ENCODE assay signal across 15 cellular contexts in genomic region chr14:53043107-53043704, GRCh38.
DNase-seq lines count a peak whose midpoint lies in the region; ATAC-seq, FAIRE-seq and TF ChIP-seq lines count a peak whose summit lies in the region.
"Had no signal": no experiment of that assay in that cellular context is flagged by ENCODE, and none has a peak within 500 bp of the region (broad histone marks: within the 10 kb centered on the region; RNA-seq: fewer than 3 reads in every experiment).

No MANE protein-coding gene starts in this region.

- H3K9me3 ChIP-seq in GM12878 (replicated peaks; ENCODE audit: control insufficient read depth, insufficient read depth, low read length): no peaks in the 10 kb centered on the region; the same call in 2 of the 3 replicates
- no peaks in the 10 kb centered on the region for H3K9me3 ChIP-seq in tibial artery

- H3K4me3 ChIP-seq in GM12878: no peak overlapping the region
- H3K4me3 ChIP-seq in tibial artery: peak overlapping the region in 1 of 2 donors; percentile 8

- no peak overlapping the region for H3K9ac ChIP-seq in GM12878 (ENCODE audit: control insufficient read depth, insufficient read depth, low read length)

- peaks cover 13% of the 10 kb centered on the region for H3K36me3 Mint-ChIP-seq in mesothelial cell of epicardium
- H3K36me3 Mint-ChIP-seq in Calu3 (ENCODE audit: insufficient read depth, unreplicated experiment): peaks cover 3% of the 10 kb centered on the region

- no peak overlapping the region for H2AFZ ChIP-seq in GM12878 (ENCODE audit: control insufficient read depth, low read depth, low read length)

- CTCF ChIA-PET in GM12878 (lab: Yijun Ruan, JAX) (interaction anchor here (0.7 to 5.0 kb wide), 3 partner anchors 10 to 228 kb away, joined by 3 to 36 read pairs (median 3); no protein-coding TSS in a partner anchor), Calu3 (lab: Charles Lee) (no interaction called here)

- POLR2A ChIA-PET in GM12878 (lab: Charles Lee): interaction anchor here (0.6 kb wide), 1 partner anchor 308 kb away, joined by 3 read pairs; no protein-coding TSS in a partner anchor

- H3K36me3 ChIP-seq in GM12878 (ENCODE audit: control insufficient read depth in 2 of 2, insufficient read depth in 2 of 2, low read length in 1 of 2) (peaks cover 0 to 35% of the 10 kb centered on the region in 2 experiments; a peak in 2 of 4 replicates), tibial artery (peaks cover 0 to 6% (median 5%) of the 10 kb centered on the region in 3 donors)

- no peak overlapping the region for H3K4me2 ChIP-seq in GM12878 (ENCODE audit: control insufficient read depth, insufficient read depth)

- H3K27ac Mint-ChIP-seq in mesothelial cell of epicardium: peak overlapping the region; percentile 94
- no peak overlapping the region for H3K27ac Mint-ChIP-seq in Calu3 (ENCODE audit: unreplicated experiment)
- H3K27ac Mint-ChIP-seq: activated CD8-positive, alpha-beta T cell treated with anti-CD3 and anti-CD28 coated beads, Interleukin-2, amount 10 ng/mL, durations not matched to agents 7 days and 5 days; activated naive CD8-positive, alpha-beta T cell treated with anti-CD3 and anti-CD28 coated beads, Interleukin-2, amount 10 ng/mL, durations not matched to agents 7 days and 5 days; natural killer cell treated with Interleukin-12 subunit alpha and Interleukin-12 subunit beta and Interleukin-15 and Interleukin-18, amount 100 ng/mL, for 72 hours had no signal

- H3K4me1 ChIP-seq in GM12878 (ENCODE audit: control insufficient read depth, insufficient read depth, low read length) (no peaks in the 10 kb centered on the region), tibial artery (peaks cover 0 to 27% (median 8%) of the 10 kb centered on the region in 4 donors)

- intact Hi-C loops in GM12878 (cut with micrococcal nuclease; ENCODE audit: unreplicated experiment): no loop called here
- intact Hi-C loops in Right ventricle myocardium superior (cut with DNase I): no loop called here
- intact Hi-C loops in tibial artery (cut with DNase I; ENCODE audit: low total_unique reads): no loop called here
- intact Hi-C loops in Calu3 (cut with micrococcal nuclease; ENCODE audit: unreplicated experiment): no loop called here

- H3K27me3 Mint-ChIP-seq in mesothelial cell of epicardium (ENCODE audit: low read depth) (no peaks in the 10 kb centered on the region), Calu3 (ENCODE audit: unreplicated experiment) (no peaks in the 10 kb centered on the region)
- H3K27me3 Mint-ChIP-seq: activated naive CD8-positive, alpha-beta T cell treated with anti-CD3 and anti-CD28 coated beads, Interleukin-2, amount 10 ng/mL, durations not matched to agents 7 days and 5 days; central memory CD8-positive, alpha-beta T cell; natural killer cell treated with Interleukin-12 subunit alpha and Interleukin-12 subunit beta and Interleukin-15 and Interleukin-18, amount 100 ng/mL, for 72 hours had no signal

- H3K27ac ChIP-seq in GM12878 (ENCODE audit: control insufficient read depth, insufficient read depth) (no peak overlapping the region), tibial artery (peak overlapping the region; percentile 43 to 62)

- no peak for TF ChIP-seq RAD21 in GM12878 (IDR thresholded peaks at IDR 0.05; ENCODE audit: insufficient read depth, low read depth, low read length)

- BruUV-seq in GM12878 (replicated peaks; lab: Mats Ljungman, UMichigan) (TSS peak; percentile 1), Calu3 (replicated peaks; lab: Mats Ljungman, UMichigan) (no TSS peak)

- no peak for TF ChIP-seq POLR2A in GM12878 (IDR thresholded peaks at IDR 0.05; ENCODE audit: low read depth, low read length)

- in situ Hi-C loops in GM12878 (cut with MboI): no loop called here

- no peak for ATAC-seq in GM12878
- peak; percentile 56 for ATAC-seq in Right ventricle myocardium superior (ENCODE audit: poor library complexity)
- no peak for ATAC-seq in GM19351 (IDR thresholded peaks at IDR 0.05; ENCODE audit: unreplicated experiment)
- no peak for ATAC-seq in HG03460 (IDR thresholded peaks at IDR 0.05; ENCODE audit: unreplicated experiment)
- ATAC-seq: activated CD8-positive, alpha-beta T cell treated with anti-CD3 and anti-CD28 coated beads, Interleukin-2, amount 10 ng/mL, durations not matched to agents 7 days and 5 days; natural killer cell treated with Interleukin-12 subunit alpha and Interleukin-12 subunit beta and Interleukin-15 and Interleukin-18, amount 100 ng/mL, for 72 hours had no signal

- 87% methylated on average over 6 of the region's 6 CpGs for WGBS in GM12878 (ENCODE audit: insufficient coverage, insufficient replicate concordance, low lambda C conversion rate, missing lambda C conversion rate)

- SMC1A ChIA-PET in GM12878 (lab: Charles Lee; ENCODE audit: uncharacterized antibody, unreplicated experiment): interaction anchor here (1.2 kb wide), 1 partner anchor 12 kb away, joined by 3 read pairs; no protein-coding TSS in a partner anchor

- H3K4me3 Mint-ChIP-seq in mesothelial cell of epicardium (no peak overlapping the region), Calu3 (ENCODE audit: low read depth, unreplicated experiment) (no peak overlapping the region)
- H3K4me3 Mint-ChIP-seq: activated CD8-positive, alpha-beta T cell treated with anti-CD3 and anti-CD28 coated beads, Interleukin-2, amount 10 ng/mL, durations not matched to agents 7 days and 5 days; activated naive CD8-positive, alpha-beta T cell treated with anti-CD3 and anti-CD28 coated beads, Interleukin-2, amount 10 ng/mL, durations not matched to agents 7 days and 5 days; central memory CD8-positive, alpha-beta T cell; natural killer cell treated with Interleukin-12 subunit alpha and Interleukin-12 subunit beta and Interleukin-15 and Interleukin-18, amount 100 ng/mL, for 72 hours had no signal

- H3K79me2 ChIP-seq in GM12878 (ENCODE audit: control insufficient read depth, insufficient read depth, low read length): no peaks in the 10 kb centered on the region

- TF ChIP-seq CTCF in GM12878 (IDR thresholded peaks at IDR 0.05 in 2 of 3, conservative IDR thresholded peaks at IDR 0.05 in 1 of 3; ENCODE audit: control insufficient read depth in 2 of 3, extremely low read depth in 1 of 3, insufficient read depth in 1 of 3, low read depth in 3 of 3, low read length in 3 of 3) (no peak), mesothelial cell of epicardium (IDR thresholded peaks at IDR 0.05; ENCODE audit: unreplicated experiment) (no peak), tibial artery (IDR thresholded peaks at IDR 0.05) (no peak), Calu3 (IDR thresholded peaks at IDR 0.05; ENCODE audit: unreplicated experiment) (no peak)

- no peaks in the 10 kb centered on the region for H3K27me3 ChIP-seq in GM12878 (replicated peaks in 1 of 2; ENCODE audit: control insufficient read depth in 2 of 2, insufficient read depth in 2 of 2, low read length in 1 of 2)
- H3K27me3 ChIP-seq in tibial artery: no peaks in the 10 kb centered on the region

- RAD21 ChIA-PET in GM12878 (lab: Charles Lee; ENCODE audit: unreplicated experiment): no interaction called here

- H3K9me3 Mint-ChIP-seq in mesothelial cell of epicardium (peaks cover 6% of the 10 kb centered on the region), Calu3 (ENCODE audit: low read depth, unreplicated experiment) (no peaks in the 10 kb centered on the region)
- H3K9me3 Mint-ChIP-seq: activated naive CD8-positive, alpha-beta T cell treated with anti-CD3 and anti-CD28 coated beads, Interleukin-2, amount 10 ng/mL, durations not matched to agents 7 days and 5 days; central memory CD8-positive, alpha-beta T cell had no signal

- H3K4me1 Mint-ChIP-seq in mesothelial cell of epicardium: peaks cover 48% of the 10 kb centered on the region
- H3K4me1 Mint-ChIP-seq in Calu3 (ENCODE audit: low read depth, unreplicated experiment): no peaks in the 10 kb centered on the region
- H3K4me1 Mint-ChIP-seq: central memory CD8-positive, alpha-beta T cell had no signal

- H4K20me1 ChIP-seq in GM12878 (ENCODE audit: control insufficient read depth, insufficient read depth): no peaks in the 10 kb centered on the region

- FAIRE-seq in GM12878 (lab: Jason Lieb, UNC): no peak

- DNase-seq in GM12878 (ENCODE audit: low read depth, low spot score) (no peak), Right ventricle myocardium superior (no peak), mesothelial cell of epicardium (ENCODE audit: low spot score in 2 of 2, unreplicated experiment in 2 of 2) (no peak), tibial artery (no peak), NOMO-1 (lab: John Stamatoyannopoulos, UW; ENCODE audit: unreplicated experiment in 2 of 2) (no peak), Calu3 (no peak)
- DNase-seq: activated CD8-positive, alpha-beta T cell treated with anti-CD3 and anti-CD28 coated beads, Interleukin-2, amount 10 ng/mL, durations not matched to agents 7 days and 5 days; activated naive CD8-positive, alpha-beta T cell treated with anti-CD3 and anti-CD28 coated beads, Interleukin-2, amount 10 ng/mL, durations not matched to agents 7 days and 5 days; foreskin fibroblast; NCI-H1930; NCI-H510A had no signal

- TF ChIP-seq EP300 in GM12878 (IDR thresholded peaks at IDR 0.05; ENCODE audit: borderline replicate concordance in 1 of 2, control insufficient read depth in 1 of 2, low read depth in 2 of 2, low read length in 2 of 2): no peak

TF ChIP-seq in GM12878, 131 proteins besides CTCF, POLR2A, EP300 and RAD21 (continues in another document):
- no peak for TF ChIP-seq SMARCA5 (IDR thresholded peaks at IDR 0.05)
- TF ChIP-seq BCLAF1 (IDR thresholded peaks at IDR 0.05): no peak
